ENCODE assay signal across 11 cellular contexts in genomic region chr6:85085875-85086274, GRCh38.
"Had no signal": no experiment of that assay in that cellular context is flagged by ENCODE, and none has a peak within 500 bp of the region (broad histone marks: within the 10 kb centered on the region; RNA-seq: fewer than 3 reads in every experiment).

No MANE protein-coding gene starts in this region.

- H3K9ac ChIP-seq: GM23248 had no signal

- DNase-seq: GM23248, GOT3, H7, H9, HCEC 1CT, HFFc6 had no signal

- FAIRE-seq: H1, H54 had no signal

- H3K27ac ChIP-seq: GM23248 had no signal

- H3K4me1 ChIP-seq: HAP-1 had no signal

- H3K4me3 ChIP-seq: GM23248, GM23338, HAP-1 had no signal

- H3K36me3 ChIP-seq: HAP-1 had no signal

- H3K9me3 ChIP-seq: HAP-1 had no signal

- ATAC-seq: GM23338, HCT116 had no signal

- H2AFZ ChIP-seq: GM23248, GM23338 had no signal

- H3K4me2 ChIP-seq: GM23338 had no signal
